ENCODE assay signal across 9 cellular contexts in genomic region chr16:17343028-17343427, GRCh38.
DNase-seq lines count a peak whose midpoint lies in the region; ATAC-seq, FAIRE-seq and TF ChIP-seq lines count a peak whose summit lies in the region.
"Had no signal": no experiment of that assay in that cellular context is flagged by ENCODE, and none has a peak within 500 bp of the region (broad histone marks: within the 10 kb centered on the region; RNA-seq: fewer than 3 reads in every experiment).

No MANE protein-coding gene starts in this region.

- DNase-seq in AML-193 (lab: John Stamatoyannopoulos, UW) = peak; percentile 91 to 94
- peak in 3 of 5 donors; percentile 18 to 85 (median 27) for DNase-seq in T-helper 1 cell
- DNase-seq in effector memory CD4-positive, alpha-beta T cell = peak; percentile 4 to 38 (median 9)
- DNase-seq in D721Med (ENCODE audit: insufficient read length, low spot score) = no peak
- DNase-seq in foreskin keratinocyte = no peak

- ATAC-seq in GM19452 (IDR thresholded peaks at IDR 0.05; ENCODE audit: unreplicated experiment) (peak; percentile 62), HG02973 (IDR thresholded peaks at IDR 0.05; ENCODE audit: unreplicated experiment) (no peak), GM19324 (IDR thresholded peaks at IDR 0.05; ENCODE audit: low FRiP score, unreplicated experiment) (no peak), foreskin keratinocyte (no peak)

- no peak overlapping the region for H3K4me3 ChIP-seq in effector memory CD4-positive, alpha-beta T cell (ENCODE audit: insufficient read depth, low read depth, low read length, poor library complexity, severe bottlenecking)

- FAIRE-seq in D721Med (lab: Jason Lieb, UNC) = no peak
- FAIRE-seq: keratinocyte had no signal

- peaks cover 34% of the 10 kb centered on the region for H3K4me1 ChIP-seq in effector memory CD4-positive, alpha-beta T cell (ENCODE audit: control insufficient read depth, insufficient read depth, low read length, poor library complexity, severe bottlenecking)
- peaks cover 9% of the 10 kb centered on the region for H3K4me1 ChIP-seq in foreskin keratinocyte

- H3K27me3 ChIP-seq in effector memory CD4-positive, alpha-beta T cell (replicated peaks; ENCODE audit: control insufficient read depth, insufficient read depth, low read length, poor library complexity, severe bottlenecking) = no peaks in the 10 kb centered on the region
- no peaks in the 10 kb centered on the region for H3K27me3 ChIP-seq in foreskin keratinocyte

- no peak overlapping the region for H3K27ac ChIP-seq in effector memory CD4-positive, alpha-beta T cell (ENCODE audit: insufficient read depth, low read length, poor library complexity, severe bottlenecking)
- no peak overlapping the region for H3K27ac ChIP-seq in foreskin keratinocyte

- no peaks in the 10 kb centered on the region for H3K9me3 ChIP-seq in effector memory CD4-positive, alpha-beta T cell (ENCODE audit: control insufficient read depth, low read length)

- no peaks in the 10 kb centered on the region for H3K36me3 ChIP-seq in effector memory CD4-positive, alpha-beta T cell (ENCODE audit: control insufficient read depth, insufficient read depth, low read length)

- TF ChIP-seq CTCF in D721Med (IDR thresholded peaks at IDR 0.05; ENCODE audit: insufficient read depth, missing control alignments) (no peak), foreskin keratinocyte (conservative IDR thresholded peaks at IDR 0.05) (no peak)

Comparison
In these comparisons a context has a peak if more than half of its experiments do, and no peak if none do; other contexts are left out.
1. DNase-seq: peak in AML-193 (2 of 2), T-helper 1 cell (3 of 5) and effector memory CD4-positive, alpha-beta T cell (3 of 3); none in D721Med (single experiment) and foreskin keratinocyte (0 of 2).